ENCODE assay signal across 2 cellular contexts in genomic region chr14:35818346-35819115, GRCh38.
TF ChIP-seq lines count a peak whose summit lies in the region.

No MANE protein-coding gene starts in this region.

TF ChIP-seq in HCT116, 20 proteins besides CTCF, POLR2A, EP300 and RAD21 (continued from another document):
- TF ChIP-seq YY1 (IDR thresholded peaks at IDR 0.05; ENCODE audit: extremely low read depth, insufficient replicate concordance, low read depth, low read length) (no peak), EZH2phosphoT487 (IDR thresholded peaks at IDR 0.05; ENCODE audit: borderline replicate concordance) (no peak)

TF ChIP-seq in endothelial cell of umbilical vein, 7 proteins besides CTCF, POLR2A, EP300 and RAD21 (continued from another document):
- TF ChIP-seq JUN (IDR thresholded peaks at IDR 0.05; ENCODE audit: borderline replicate concordance, insufficient read depth, insufficient read length, low read depth): no peak
- TF ChIP-seq EZH2 (IDR thresholded peaks at IDR 0.05; ENCODE audit: borderline replicate concordance, low read depth, low read length, severe bottlenecking): no peak
- no peak for TF ChIP-seq FOS (IDR thresholded peaks at IDR 0.05; ENCODE audit: borderline replicate concordance, insufficient read depth, low read length)
- TF ChIP-seq POLR2AphosphoS5 (IDR thresholded peaks at IDR 0.05; ENCODE audit: insufficient read depth, low read depth, low read length): no peak
- TF ChIP-seq MAX (IDR thresholded peaks at IDR 0.05; ENCODE audit: insufficient read depth, insufficient read length): no peak
